ENCODE assay signal across 17 cellular contexts in genomic region chr5:38417658-38418017, GRCh38.
DNase-seq lines count a peak whose midpoint lies in the region; ATAC-seq and TF ChIP-seq lines count a peak whose summit lies in the region.
"Had no signal": no experiment of that assay in that cellular context is flagged by ENCODE, and none has a peak within 500 bp of the region (broad histone marks: within the 10 kb centered on the region; RNA-seq: fewer than 3 reads in every experiment).

No MANE protein-coding gene starts in this region.

- TF ChIP-seq CTCF in left ventricle myocardium inferior (IDR thresholded peaks at IDR 0.05; ENCODE audit: borderline replicate concordance): no peak
- no peak for TF ChIP-seq CTCF in ascending aorta (IDR thresholded peaks at IDR 0.05)
- no peak for TF ChIP-seq CTCF in nephron progenitor cell (IDR thresholded peaks at IDR 0.05)

- peak in 1 of 2 donors; percentile 78 for ATAC-seq in left cardiac atrium
- no peak for ATAC-seq in GM21717 (IDR thresholded peaks at IDR 0.05; ENCODE audit: unreplicated experiment)
- ATAC-seq: GM12878, Panc1 had no signal

- no peak overlapping the region for H3K27ac ChIP-seq in left ventricle myocardium inferior (replicated peaks)
- H3K27ac ChIP-seq in ascending aorta: peak overlapping the region; percentile 66 to 75

- no peaks in the 10 kb centered on the region for H3K27me3 Mint-ChIP-seq in nephron progenitor cell (ENCODE audit: low read depth, poor library complexity)

- peaks cover 5% of the 10 kb centered on the region for H3K36me3 Mint-ChIP-seq in nephron progenitor cell (ENCODE audit: low read depth)
- H3K36me3 Mint-ChIP-seq: CD4-positive, alpha-beta memory T cell had no signal

- intact Hi-C loops in left cardiac atrium (cut with DNase I): no loop called here
- intact Hi-C loops in left ventricle myocardium inferior (cut with micrococcal nuclease): no loop called here
- intact Hi-C loops in ascending aorta (cut with DNase I): no loop called here

- DNase-seq in left cardiac atrium: peak; percentile 37
- no peak for DNase-seq in left ventricle myocardium inferior
- DNase-seq in ascending aorta (ENCODE audit: low spot score in 2 of 2): no peak
- DNase-seq in nephron progenitor cell: no peak
- DNase-seq in KBM-7: no peak
- no peak for DNase-seq in stimulated activated CD8-positive, alpha-beta memory T cell treated with anti-CD3 and anti-CD28 coated beads, Interleukin-4, amount 100 ng/mL, for 48 hours
- DNase-seq: BE2C; CD4-positive, alpha-beta memory T cell; DMS79; NCI-H1048; NCI-H146; NCI-H2107; NCI-H226; SHP77 treated with DMSO at 0.1 percent for 48 hours had no signal

- in situ Hi-C loops in KBM-7 (cut with MboI; ENCODE audit: low pct_unique_long_range_greater_than_20kb, low sequenced_read_pairs): no loop called here

- H3K4me3 ChIP-seq in left ventricle myocardium inferior (no peak overlapping the region), ascending aorta (no peak overlapping the region)
- H3K4me3 ChIP-seq: GM12878 had no signal

- peak overlapping the region; percentile 62 for H3K27ac Mint-ChIP-seq in nephron progenitor cell
- H3K27ac Mint-ChIP-seq: CD4-positive, alpha-beta memory T cell had no signal

- H3K9me3 ChIP-seq in left ventricle myocardium inferior (replicated peaks) (no peaks in the 10 kb centered on the region), ascending aorta (no peaks in the 10 kb centered on the region)
- H3K9me3 ChIP-seq: BE2C had no signal

- peaks cover 19% of the 10 kb centered on the region for H3K27me3 ChIP-seq in left ventricle myocardium inferior (ENCODE audit: low read depth)
- no peaks in the 10 kb centered on the region for H3K27me3 ChIP-seq in ascending aorta
- H3K27me3 ChIP-seq: BE2C had no signal

- no peak overlapping the region for H3K4me3 Mint-ChIP-seq in nephron progenitor cell
- H3K4me3 Mint-ChIP-seq: CD4-positive, alpha-beta memory T cell had no signal

- H3K36me3 ChIP-seq in left ventricle myocardium inferior (no peaks in the 10 kb centered on the region), ascending aorta (no peaks in the 10 kb centered on the region)
- H3K36me3 ChIP-seq: BE2C had no signal

- no peaks in the 10 kb centered on the region for H3K9me3 Mint-ChIP-seq in nephron progenitor cell
- H3K9me3 Mint-ChIP-seq: CD4-positive, alpha-beta memory T cell had no signal

- no peaks in the 10 kb centered on the region for H3K4me1 ChIP-seq in left ventricle myocardium inferior
- H3K4me1 ChIP-seq in ascending aorta: peaks cover 5 to 11% of the 10 kb centered on the region in 2 donors
- H3K4me1 ChIP-seq: BE2C had no signal

- H3K4me1 Mint-ChIP-seq in nephron progenitor cell: peaks cover 33% of the 10 kb centered on the region
- H3K4me1 Mint-ChIP-seq: CD4-positive, alpha-beta memory T cell had no signal
